Comparison of ENCODE assay signal across 12 cellular contexts in genomic region chr15:65211157-65211982, GRCh38. TPM values are rescaled to one million over a fixed set of nuclear protein-coding genes. Genes with fewer than 3 reads are reported as not detected.
A peak's percentile ranks its signal among the peaks of the same experiment; 100 is the strongest.
DNase-seq lines count a peak whose midpoint lies in the region; ATAC-seq and TF ChIP-seq lines count a peak whose summit lies in the region.
"Had no signal": no experiment of that assay in that cellular context is flagged by ENCODE, and none has a peak within 500 bp of the region (broad histone marks: within the 10 kb centered on the region; RNA-seq: fewer than 3 reads in every experiment).

CILP (minus strand) TSS chr15:65211473; CDS start chr15:65209755, 1,718 bp downstream.

- H3K4me1 ChIP-seq in GM23338 (ENCODE audit: insufficient read depth) (no peaks in the 10 kb centered on the region), sigmoid colon (peaks cover 0 to 39% (median 30%) of the 10 kb centered on the region in 4 donors)
- H3K4me1 ChIP-seq: prostate gland had no signal

- peaks cover 6% of the 10 kb centered on the region for H3K27me3 Mint-ChIP-seq in GM23338 (ENCODE audit: insufficient read depth, low read depth, poor library complexity)
- no peaks in the 10 kb centered on the region for H3K27me3 Mint-ChIP-seq in activated CD4-positive, alpha-beta T cell treated with anti-CD3 and anti-CD28 coated beads for 36 hours
- H3K27me3 Mint-ChIP-seq: activated naive CD4-positive, alpha-beta T cell treated with anti-CD3 and anti-CD28 coated beads, Interleukin-2, amount 50 U/mL, for 24 hours had no signal

- H3K9me3 ChIP-seq in sigmoid colon = no peaks in the 10 kb centered on the region
- H3K9me3 ChIP-seq: prostate gland had no signal

- POLR2A ChIA-PET in activated CD4-positive, alpha-beta T cell treated with anti-CD3 and anti-CD28 coated beads for 36 hours (lab: Charles Lee) = interaction anchor here (0.8 to 1.2 kb wide), 3 partner anchors 38 to 93 kb away, joined by 3 read pairs; partner anchors contain the start of gene RNU5B-1

- no peaks in the 10 kb centered on the region; the same call in 2 of the 3 replicates for H3K36me3 Mint-ChIP-seq in GM23338 (ENCODE audit: low read depth)
- H3K36me3 Mint-ChIP-seq in activated CD4-positive, alpha-beta T cell treated with anti-CD3 and anti-CD28 coated beads for 36 hours (ENCODE audit: low read depth) = no peaks in the 10 kb centered on the region
- H3K36me3 Mint-ChIP-seq: activated naive CD4-positive, alpha-beta T cell treated with anti-CD3 and anti-CD28 coated beads, Interleukin-2, amount 50 U/mL, for 24 hours; stimulated activated memory B cell treated with anti-CD40 and anti-IgM and Interleukin-4, amounts not matched to agents 10 μg/mL and 1 μg/mL and 100 μg/mL, for 72 hours had no signal

- no peak within 1 kb of the TSS for H3K4me3 Mint-ChIP-seq in GM23338
- H3K4me3 Mint-ChIP-seq in activated CD4-positive, alpha-beta T cell treated with anti-CD3 and anti-CD28 coated beads for 36 hours = no peak within 1 kb of the TSS
- H3K4me3 Mint-ChIP-seq: activated naive CD4-positive, alpha-beta T cell treated with anti-CD3 and anti-CD28 coated beads, Interleukin-2, amount 50 U/mL, for 24 hours; stimulated activated memory B cell treated with anti-CD40 and anti-IgM and Interleukin-4, amounts not matched to agents 10 μg/mL and 1 μg/mL and 100 μg/mL, for 72 hours had no signal

- TF ChIP-seq CTCF in GM23338 (conservative IDR thresholded peaks at IDR 0.05; ENCODE audit: low read depth in 2 of 2) (no peak), sigmoid colon (IDR thresholded peaks at IDR 0.05) (no peak)

- intact Hi-C loops in Right ventricle myocardium superior (cut with DNase I) (no loop called here), sigmoid colon (cut with DNase I) (loop anchor here (5.0 kb wide), 1 partner anchor 46 kb away; no protein-coding TSS in a partner anchor)
- intact Hi-C loops in activated CD4-positive, alpha-beta T cell treated with anti-CD3 and anti-CD28 coated beads for 36 hours (cut with DNase I, micrococcal nuclease) = loop anchor here in 1 of 2 experiments (5.0 kb wide), 1 partner anchor 61 kb away; no protein-coding TSS in a partner anchor

- TF ChIP-seq EP300 in sigmoid colon (IDR thresholded peaks at IDR 0.05) = no peak

- 66 to 74% methylated on average over 8 of the region's 8 CpGs for WGBS in sigmoid colon, 2 donors

- H3K36me3 ChIP-seq in GM23338 (ENCODE audit: insufficient read depth) (no peaks in the 10 kb centered on the region), sigmoid colon (no peaks in the 10 kb centered on the region)
- H3K36me3 ChIP-seq: prostate gland had no signal

- peak within 1 kb of the TSS; percentile 69; the same call in 1 of the 2 replicates for H2AFZ ChIP-seq in GM23338

- H4K20me1 ChIP-seq in GM23338 (replicated peaks; ENCODE audit: insufficient read depth) = no peaks in the 10 kb centered on the region

- CTCF ChIA-PET in activated CD4-positive, alpha-beta T cell treated with anti-CD3 and anti-CD28 coated beads for 36 hours (lab: Charles Lee) = interaction anchor here (0.7 to 2.3 kb wide), 10 partner anchors 9 to 133 kb away, joined by 3 to 11 read pairs (median 4); partner anchors contain the start of gene PARP16

- H3K9me3 Mint-ChIP-seq in GM23338 = no peaks in the 10 kb centered on the region
- H3K9me3 Mint-ChIP-seq in activated CD4-positive, alpha-beta T cell treated with anti-CD3 and anti-CD28 coated beads for 36 hours (ENCODE audit: low read depth) = no peaks in the 10 kb centered on the region
- H3K9me3 Mint-ChIP-seq: activated naive CD4-positive, alpha-beta T cell treated with anti-CD3 and anti-CD28 coated beads, Interleukin-2, amount 50 U/mL, for 24 hours; stimulated activated memory B cell treated with anti-CD40 and anti-IgM and Interleukin-4, amounts not matched to agents 10 μg/mL and 1 μg/mL and 100 μg/mL, for 72 hours had no signal

- ATAC-seq in GM23338 = peak; percentile 30
- peak; percentile 73 for ATAC-seq in Right ventricle myocardium superior (ENCODE audit: poor library complexity)
- no peak for ATAC-seq in HG03521 (IDR thresholded peaks at IDR 0.05; ENCODE audit: unreplicated experiment)
- no peak for ATAC-seq in GM18861 (IDR thresholded peaks at IDR 0.05; ENCODE audit: unreplicated experiment)
- no peak for ATAC-seq in activated CD4-positive, alpha-beta T cell treated with anti-CD3 and anti-CD28 coated beads for 36 hours
- ATAC-seq in GM21423 (IDR thresholded peaks at IDR 0.05; ENCODE audit: unreplicated experiment) = no peak

- no peak within 1 kb of the TSS for H3K27ac Mint-ChIP-seq in GM23338
- H3K27ac Mint-ChIP-seq in activated CD4-positive, alpha-beta T cell treated with anti-CD3 and anti-CD28 coated beads for 36 hours = no peak within 1 kb of the TSS
- H3K27ac Mint-ChIP-seq: activated naive CD4-positive, alpha-beta T cell treated with anti-CD3 and anti-CD28 coated beads, Interleukin-2, amount 50 U/mL, for 24 hours; stimulated activated memory B cell treated with anti-CD40 and anti-IgM and Interleukin-4, amounts not matched to agents 10 μg/mL and 1 μg/mL and 100 μg/mL, for 72 hours had no signal

- no peak within 1 kb of the TSS for H3K27ac ChIP-seq in GM23338 (ENCODE audit: low read depth)
- peak within 1 kb of the TSS; percentile 30 to 59 (median 50) for H3K27ac ChIP-seq in sigmoid colon
- H3K27ac ChIP-seq: prostate gland had no signal

- H3K4me1 Mint-ChIP-seq in GM23338 = peaks cover 12% of the 10 kb centered on the region
- peaks cover 3% of the 10 kb centered on the region for H3K4me1 Mint-ChIP-seq in activated CD4-positive, alpha-beta T cell treated with anti-CD3 and anti-CD28 coated beads for 36 hours
- H3K4me1 Mint-ChIP-seq: stimulated activated memory B cell treated with anti-CD40 and anti-IgM and Interleukin-4, amounts not matched to agents 10 μg/mL and 1 μg/mL and 100 μg/mL, for 72 hours had no signal

- TF ChIP-seq POLR2A in sigmoid colon (IDR thresholded peaks at IDR 0.05) = no peak

- no peaks in the 10 kb centered on the region for H3K79me2 ChIP-seq in GM23338 (replicated peaks; ENCODE audit: insufficient read depth)

- no peaks in the 10 kb centered on the region; the same call in 1 of the 2 replicates for H3K9me2 ChIP-seq in GM23338 (ENCODE audit: insufficient read depth)

- H3F3A ChIP-seq in GM23338 (replicated peaks; ENCODE audit: low read depth) = no peaks in the 10 kb centered on the region

- H3K4me3 ChIP-seq in GM23338 = no peak within 1 kb of the TSS
- peak within 1 kb of the TSS in 3 of 4 donors; percentile 7 to 29 (median 14) for H3K4me3 ChIP-seq in sigmoid colon
- H3K4me3 ChIP-seq: prostate gland had no signal

- DNase-seq in GM23338 (ENCODE audit: low spot score) = no peak
- peak; percentile 32 for DNase-seq in SHP77 treated with DMSO at 0.1 percent for 48 hours (lab: John Stamatoyannopoulos, UW)
- peak; percentile 78 for DNase-seq in Right ventricle myocardium superior
- peak; percentile 85 for DNase-seq in sigmoid colon
- no peak for DNase-seq in activated CD4-positive, alpha-beta T cell treated with anti-CD3 and anti-CD28 coated beads for 36 hours
- DNase-seq: hypothalamus had no signal

- H3K27me3 ChIP-seq in GM23338 (ENCODE audit: insufficient read depth) = no peaks in the 10 kb centered on the region
- H3K27me3 ChIP-seq in sigmoid colon = no peaks in the 10 kb centered on the region

- no peak within 1 kb of the TSS for H3K4me2 ChIP-seq in GM23338

TF ChIP-seq in GM23338, 12 proteins besides CTCF, POLR2A, EP300 and RAD21 (continues in another document):
- no peak for TF ChIP-seq STAT1 (IDR thresholded peaks at IDR 0.05; ENCODE audit: unreplicated experiment)
- TF ChIP-seq EZH2 (IDR thresholded peaks at IDR 0.05; ENCODE audit: low read depth, unreplicated experiment) = no peak
- no peak for TF ChIP-seq ZNF114 (CRISPR knock-in tag; IDR thresholded peaks at IDR 0.05)
- TF ChIP-seq ETS1 (IDR thresholded peaks at IDR 0.05) = no peak
- no peak for TF ChIP-seq ZNF331 (CRISPR knock-in tag; IDR thresholded peaks at IDR 0.05; ENCODE audit: low read depth)
- TF ChIP-seq JUNB (IDR thresholded peaks at IDR 0.05; ENCODE audit: unreplicated experiment) = no peak
- no peak for TF ChIP-seq POLR2AphosphoS5 (IDR thresholded peaks at IDR 0.05; ENCODE audit: low read depth)
- TF ChIP-seq CREB1 (CRISPR knock-in tag; IDR thresholded peaks at IDR 0.05; ENCODE audit: low read depth) = no peak
- no peak for TF ChIP-seq EZH2phosphoT487 (IDR thresholded peaks at IDR 0.05; ENCODE audit: unreplicated experiment)

RNA-seq across cellular contexts. Expression of gene CILP, which starts in this region (rescaled TPM):
- 0.03 TPM in 1 of 2 replicates, not detected in the other for total RNA-seq in GM23338 (2014; rRNA removed; shearing (Covaris generic))
- not detected in 2 replicates for polyA plus RNA-seq in GM23338 (2016; fragmentation: Nextera tagmentation; extraction: Ambion mirVana)
- total RNA-seq in Right ventricle myocardium superior = 3.5 TPM
- 100 to 1,000 TPM in 2 of 4 donors, 10 to 100 TPM in 2; 26.7 to 205 (median 70.4) TPM for total RNA-seq in sigmoid colon
- 1 to 10 TPM in 2 of 3 donors, under 1 TPM in 1; 0.92 to 5.4 (median 1.2) TPM for polyA plus RNA-seq in sigmoid colon
- not detected for total RNA-seq in activated CD4-positive, alpha-beta T cell treated with anti-CD3 and anti-CD28 coated beads for 36 hours

Comparison
In these comparisons a context has a peak if more than half of its experiments do, and no peak if none do; other contexts are left out.
1. Peak in ATAC-seq in GM23338; RNA of the gene not detected or under 1 TPM.
2. DNase-seq: peak in SHP77 treated with DMSO at 0.1 percent for 48 hours (single experiment), Right ventricle myocardium superior (single experiment) and sigmoid colon (single experiment); none in GM23338 (single experiment) and activated CD4-positive, alpha-beta T cell treated with anti-CD3 and anti-CD28 coated beads for 36 hours (single experiment).